In genomic region chr10:104253106-104253505, GRCh38 we compare ENCODE assay signal across 1 cellular context.
TF ChIP-seq lines count a peak whose summit lies in the region.

No MANE protein-coding gene starts in this region.

TF ChIP-seq in HepG2, 621 proteins besides CTCF, POLR2A, EP300 and RAD21 (continues in another document):
- TF ChIP-seq SNAI1 (CRISPR knock-in tag; IDR thresholded peaks at IDR 0.05; ENCODE audit: borderline replicate concordance) (0 out of 2 replicates have a peak, but pooled peaks have one; percentile 21), ZNF414 (CRISPR knock-in tag; IDR thresholded peaks at IDR 0.05) (peak; percentile 80; the same call in 1 of the 2 replicates), ZNF687 (CRISPR knock-in tag; IDR thresholded peaks at IDR 0.05) (no peak), ZUFSP (CRISPR knock-in tag; IDR thresholded peaks at IDR 0.05; ENCODE audit: borderline replicate concordance) (no peak), REPIN1 (CRISPR knock-in tag; IDR thresholded peaks at IDR 0.05; ENCODE audit: borderline replicate concordance, low read depth) (peak; percentile 31; the same call in 1 of the 2 replicates), GATA4 (IDR thresholded peaks at IDR 0.05; ENCODE audit: borderline replicate concordance, low read depth) (peak; percentile 99), ZHX1 (CRISPR knock-in tag; IDR thresholded peaks at IDR 0.05; ENCODE audit: low read depth) (0 out of 2 replicates have a peak, but pooled peaks have one; percentile 27), ZNF264 (CRISPR knock-in tag; IDR thresholded peaks at IDR 0.05) (peak; percentile 33; the same call in 1 of the 2 replicates), ISL2 (CRISPR knock-in tag; IDR thresholded peaks at IDR 0.05) (peak; percentile 96), HIC2 (CRISPR knock-in tag; IDR thresholded peaks at IDR 0.05; ENCODE audit: low read depth) (peak; percentile 73), ZNF180 (CRISPR knock-in tag; IDR thresholded peaks at IDR 0.05; ENCODE audit: borderline replicate concordance, low read depth) (no peak), ZNF777 (CRISPR knock-in tag; IDR thresholded peaks at IDR 0.05) (no peak), ZNF256 (CRISPR knock-in tag; conservative IDR thresholded peaks at IDR 0.05) (no peak), ARID2 (CRISPR knock-in tag; IDR thresholded peaks at IDR 0.05; ENCODE audit: borderline replicate concordance) (no peak), ZC3H4 (CRISPR knock-in tag; IDR thresholded peaks at IDR 0.05; ENCODE audit: borderline replicate concordance) (no peak), ZNF367 (CRISPR knock-in tag; IDR thresholded peaks at IDR 0.05; ENCODE audit: borderline replicate concordance) (no peak), ZNF280D (CRISPR knock-in tag; IDR thresholded peaks at IDR 0.05) (no peak), ZNF331 (CRISPR knock-in tag; IDR thresholded peaks at IDR 0.05) (peak; percentile 38), ZNF576 (CRISPR knock-in tag; IDR thresholded peaks at IDR 0.05) (no peak), ZNF772 (CRISPR knock-in tag; IDR thresholded peaks at IDR 0.05) (0 out of 2 replicates have a peak, but pooled peaks have one; percentile 20), ZSCAN9 (CRISPR knock-in tag; IDR thresholded peaks at IDR 0.05; ENCODE audit: borderline replicate concordance) (peak; percentile 70), SRF (IDR thresholded peaks at IDR 0.05; ENCODE audit: low read depth, low read length) (peak; percentile 43; the same call in 1 of the 2 replicates), ZSCAN29 (CRISPR knock-in tag; conservative IDR thresholded peaks at IDR 0.05) (no peak), ZNF143 (CRISPR knock-in tag; IDR thresholded peaks at IDR 0.05) (0 out of 2 replicates have a peak, but pooled peaks have one; percentile 17), CREB1 (IDR thresholded peaks at IDR 0.05) (no peak), CREB1 (CRISPR knock-in tag; IDR thresholded peaks at IDR 0.05) (peak; percentile 54), MBNL3 (CRISPR knock-in tag; conservative IDR thresholded peaks at IDR 0.05) (no peak), DNMT1 (CRISPR knock-in tag; IDR thresholded peaks at IDR 0.05) (no peak), ZXDC (CRISPR knock-in tag; IDR thresholded peaks at IDR 0.05) (no peak), NR2F1 (CRISPR knock-in tag; IDR thresholded peaks at IDR 0.05) (peak in 1 of 2 experiments; percentile 43; a peak in 2 of 4 replicates), CEBPZ (IDR thresholded peaks at IDR 0.05; ENCODE audit: low read length) (no peak), ZNF12 (CRISPR knock-in tag; IDR thresholded peaks at IDR 0.05) (peak; percentile 17; the same call in 1 of the 2 replicates), ZNF564 (CRISPR knock-in tag; IDR thresholded peaks at IDR 0.05) (no peak), ZSCAN25 (CRISPR knock-in tag; IDR thresholded peaks at IDR 0.05) (0 out of 2 replicates have a peak, but pooled peaks have one; percentile 53), MIER2 (CRISPR knock-in tag; IDR thresholded peaks at IDR 0.05) (peak; percentile 65; the same call in 1 of the 2 replicates), GATAD1 (CRISPR knock-in tag; IDR thresholded peaks at IDR 0.05) (peak; percentile 64; the same call in 1 of the 2 replicates), RAD51 (IDR thresholded peaks at IDR 0.05; ENCODE audit: borderline replicate concordance) (no peak), ZNF207 (IDR thresholded peaks at IDR 0.05; ENCODE audit: borderline replicate concordance) (no peak), ZMAT3 (CRISPR knock-in tag; conservative IDR thresholded peaks at IDR 0.05) (no peak)
